ENCODE assay signal across 18 cellular contexts in the genomic region with DNA sequence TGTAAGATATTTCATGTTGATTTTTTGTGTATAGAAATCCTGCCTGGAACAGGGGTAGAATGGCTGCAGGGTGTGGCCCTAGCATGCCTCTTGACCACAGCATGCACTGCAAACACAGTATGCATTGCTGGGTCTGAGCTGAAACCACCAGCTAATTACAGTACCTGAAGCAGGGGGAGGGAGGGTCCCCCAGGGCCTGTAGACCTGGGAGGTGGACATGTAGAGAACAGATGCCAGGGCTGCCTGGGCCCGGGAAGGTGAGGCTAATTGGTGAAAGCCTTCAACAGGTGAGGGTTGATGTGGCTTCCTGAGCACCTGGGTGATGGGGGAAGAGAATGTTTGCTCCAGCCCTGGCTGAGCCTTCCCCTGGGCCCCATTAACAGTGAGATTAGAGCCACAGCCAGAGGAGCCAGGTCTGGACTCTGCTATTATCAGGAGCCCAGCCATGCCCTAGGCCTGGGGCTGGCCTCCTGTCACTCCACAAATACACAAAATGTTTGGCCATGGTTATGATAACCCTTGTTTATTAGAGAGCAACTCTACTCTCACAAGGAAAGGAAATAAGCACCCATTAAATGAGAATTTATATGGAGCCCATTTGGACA.
DNase-seq lines count a peak whose midpoint lies in the region; TF ChIP-seq lines count a peak whose summit lies in the region.
"Had no signal": no experiment of that assay in that cellular context is flagged by ENCODE, and none has a peak within 500 bp of the region (broad histone marks: within the 10 kb centered on the region; RNA-seq: fewer than 3 reads in every experiment).

No MANE protein-coding gene starts in this region.

- H3K27ac ChIP-seq in neural progenitor cell, result no peak overlapping the region
- no peak overlapping the region for H3K27ac ChIP-seq in ascending aorta
- no peak overlapping the region for H3K27ac ChIP-seq in colonic mucosa
- H3K27ac ChIP-seq: HL-60, KMS-11 had no signal

- no peaks in the 10 kb centered on the region for H3K79me2 ChIP-seq in neural progenitor cell (ENCODE audit: low read depth)

- no peaks in the 10 kb centered on the region for H3F3A ChIP-seq in neural progenitor cell (ENCODE audit: low read depth)

- H3K36me3 ChIP-seq in neural progenitor cell, result no peaks in the 10 kb centered on the region
- H3K36me3 ChIP-seq in ascending aorta, result no peaks in the 10 kb centered on the region
- H3K36me3 ChIP-seq in colonic mucosa, result no peaks in the 10 kb centered on the region

- H4K20me1 ChIP-seq in neural progenitor cell (ENCODE audit: low read depth), result no peaks in the 10 kb centered on the region

- TF ChIP-seq CTCF in neural progenitor cell (IDR thresholded peaks at IDR 0.05) (no peak), ascending aorta (IDR thresholded peaks at IDR 0.05) (no peak), colonic mucosa (IDR thresholded peaks at IDR 0.05) (no peak)

- H3K36me3 Mint-ChIP-seq in neural progenitor cell, result no peaks in the 10 kb centered on the region

- no peak overlapping the region for H2AFZ ChIP-seq in neural progenitor cell (replicated peaks)

- H3K27me3 ChIP-seq in neural progenitor cell (no peaks in the 10 kb centered on the region), ascending aorta (no peaks in the 10 kb centered on the region), colonic mucosa (no peaks in the 10 kb centered on the region)

- intact Hi-C loops in ascending aorta (cut with DNase I) (no loop called here), colonic mucosa (cut with DNase I) (no loop called here)

- peaks cover 5% of the 10 kb centered on the region for H3K4me1 Mint-ChIP-seq in neural progenitor cell

- H3K4me1 ChIP-seq in neural progenitor cell (peaks cover 13% of the 10 kb centered on the region), ascending aorta (peaks cover 0 to 2% of the 10 kb centered on the region in 2 donors), colonic mucosa (no peaks in the 10 kb centered on the region)

- DNase-seq in NCI-H748 (lab: John Stamatoyannopoulos, UW; ENCODE audit: unreplicated experiment) (peak; percentile 72), NCI-H748 treated with DMSO at 0.1 percent for 48 hours (lab: John Stamatoyannopoulos, UW) (no peak), DMS153 treated with DMSO at 0.1 percent for 48 hours (lab: John Stamatoyannopoulos, UW; ENCODE audit: unreplicated experiment) (peak; percentile 67), NCI-H69 (lab: John Stamatoyannopoulos, UW) (peak; percentile 17), neural progenitor cell (ENCODE audit: low spot score) (no peak), ascending aorta (ENCODE audit: low spot score in 2 of 2) (no peak), C1 segment of cervical spinal cord (lab: John Stamatoyannopoulos, UW) (no peak), colonic mucosa (no peak)
- DNase-seq: Calu3; CD4-positive, alpha-beta memory T cell; NCI-H1436 treated with DMSO at 0.1 percent for 48 hours; NCI-H226; NCI-H526; RPMI8226; SIG-M5 had no signal

- no peak overlapping the region for H3K4me3 Mint-ChIP-seq in neural progenitor cell
- H3K4me3 Mint-ChIP-seq: CD4-positive, alpha-beta memory T cell; T-helper 1 cell treated with Interleukin-12 subunit alpha and Interleukin-12 subunit beta and Interleukin-4 antibody, amounts not matched to agents 30 μg/mL and 1 μg/mL, for 36 hours had no signal

- no peak overlapping the region for H3K4me3 ChIP-seq in neural progenitor cell
- H3K4me3 ChIP-seq in ascending aorta, result no peak overlapping the region
- H3K4me3 ChIP-seq in colonic mucosa, result no peak overlapping the region

- H3K27me3 Mint-ChIP-seq in neural progenitor cell (ENCODE audit: insufficient read depth, low read depth), result peaks cover 9% of the 10 kb centered on the region

- no peaks in the 10 kb centered on the region for H3K9me3 ChIP-seq in neural progenitor cell (ENCODE audit: low read depth)
- no peaks in the 10 kb centered on the region for H3K9me3 ChIP-seq in ascending aorta
- no peaks in the 10 kb centered on the region for H3K9me3 ChIP-seq in colonic mucosa

- H3K9ac ChIP-seq in neural progenitor cell (no peak overlapping the region), colonic mucosa (ENCODE audit: low read depth in 2 of 2, low read length in 2 of 2) (no peak overlapping the region)
- H3K9ac ChIP-seq: KMS-11 had no signal

- no peaks in the 10 kb centered on the region for H3K9me3 Mint-ChIP-seq in neural progenitor cell
- H3K9me3 Mint-ChIP-seq: CD4-positive, alpha-beta memory T cell; T-helper 1 cell treated with Interleukin-12 subunit alpha and Interleukin-12 subunit beta and Interleukin-4 antibody, amounts not matched to agents 30 μg/mL and 1 μg/mL, for 36 hours had no signal

- H3K4me2 ChIP-seq in neural progenitor cell, result peak overlapping the region; percentile 10
- H3K4me2 ChIP-seq: KMS-11 had no signal

- H3K27ac Mint-ChIP-seq in neural progenitor cell, result no peak overlapping the region
- H3K27ac Mint-ChIP-seq: T-helper 1 cell treated with Interleukin-12 subunit alpha and Interleukin-12 subunit beta and Interleukin-4 antibody, amounts not matched to agents 30 μg/mL and 1 μg/mL, for 36 hours had no signal

Comparison
In these comparisons a context has a peak if more than half of its experiments do, and no peak if none do; other contexts are left out.
1. DNase-seq: peak in NCI-H748 (single experiment), DMS153 treated with DMSO at 0.1 percent for 48 hours (single experiment) and NCI-H69 (single experiment); none in NCI-H748 treated with DMSO at 0.1 percent for 48 hours (single experiment), neural progenitor cell (single experiment), ascending aorta (0 of 2), C1 segment of cervical spinal cord (0 of 14) and colonic mucosa (single experiment).